8 cellular contexts compared by ENCODE assay signal in genomic region chr13:32428581-32429072, GRCh38. TPM values are rescaled to one million over a fixed set of nuclear protein-coding genes. Genes with fewer than 3 reads are reported as not detected.
DNase-seq lines count a peak whose midpoint lies in the region; ATAC-seq and TF ChIP-seq lines count a peak whose summit lies in the region.

No MANE protein-coding gene starts in this region.

- intact Hi-C loops in dendritic cell treated with granulocyte-macrophage colony-stimulating factor and Interleukin-4, amounts not matched to agents 40 ng/mL and 50 ng/mL, for 4 days (cut with micrococcal nuclease): loop anchor here (1.0 to 5.0 kb wide), 2 partner anchors 109 to 110 kb away; partner anchors contain the start of gene N4BP2L2
- intact Hi-C loops in naive thymus-derived CD4-positive, alpha-beta T cell (cut with micrococcal nuclease): loop anchor here (1.0 to 10.0 kb wide), 9 partner anchors 15 to 1389 kb away; partner anchors contain the start of genes FRY (in 2 of the 2), N4BP2L2 (in 1 of the 2), PDS5B (in 1 of the 2) and RFC3 (in 1 of the 2)

- H3K4me3 Mint-ChIP-seq in dendritic cell treated with granulocyte-macrophage colony-stimulating factor and Interleukin-4, amounts not matched to agents 40 ng/mL and 50 ng/mL, for 4 days: peak overlapping the region; percentile 87
- peak overlapping the region; percentile 80 to 95 (median 92) for H3K4me3 Mint-ChIP-seq in naive thymus-derived CD4-positive, alpha-beta T cell

- no peaks in the 10 kb centered on the region for H3F3A ChIP-seq in DOHH2 (ENCODE audit: control insufficient read depth, insufficient read depth)

- peak overlapping the region; percentile 100 for H3K27ac Mint-ChIP-seq in dendritic cell treated with granulocyte-macrophage colony-stimulating factor and Interleukin-4, amounts not matched to agents 40 ng/mL and 50 ng/mL, for 4 days
- H3K27ac Mint-ChIP-seq in naive thymus-derived CD4-positive, alpha-beta T cell: peak overlapping the region; percentile 81 to 99 (median 95)

- no peaks in the 10 kb centered on the region for H3K79me2 ChIP-seq in DOHH2 (ENCODE audit: control insufficient read depth, low read length)

- H3K27me3 ChIP-seq in DOHH2 (ENCODE audit: control insufficient read depth, low read length) (peaks cover 40% of the 10 kb centered on the region), NT2/D1 (ENCODE audit: insufficient read depth, insufficient read length) (peaks cover 20% of the 10 kb centered on the region)
- no peaks in the 10 kb centered on the region for H3K27me3 ChIP-seq in naive thymus-derived CD4-positive, alpha-beta T cell (ENCODE audit: control insufficient read depth in 2 of 2, insufficient read depth in 2 of 2, low read length in 2 of 2)

- CTCF ChIA-PET in naive thymus-derived CD4-positive, alpha-beta T cell (lab: Charles Lee): interaction anchor here (1.0 to 1.3 kb wide), 2 partner anchors 19 to 153 kb away, joined by 3 to 4 read pairs; no protein-coding TSS in a partner anchor

- peak overlapping the region; percentile 80 for H3K9ac ChIP-seq in NT2/D1 (ENCODE audit: insufficient read length, low read depth)

- H3K4me3 ChIP-seq in DOHH2 (ENCODE audit: low read length) (peak overlapping the region; percentile 74), NT2/D1 (ENCODE audit: insufficient read length, low read depth) (peak overlapping the region; percentile 55)
- peak overlapping the region; percentile 64 for H3K4me3 ChIP-seq in naive thymus-derived CD4-positive, alpha-beta T cell (ENCODE audit: low read length)

- H3K36me3 ChIP-seq in DOHH2 (ENCODE audit: control insufficient read depth, low read length) (no peaks in the 10 kb centered on the region), NT2/D1 (ENCODE audit: insufficient read depth, insufficient read length, low read length) (no peaks in the 10 kb centered on the region)
- H3K36me3 ChIP-seq in naive thymus-derived CD4-positive, alpha-beta T cell (ENCODE audit: control insufficient read depth in 2 of 3, insufficient read depth in 3 of 3, low read length in 3 of 3): peaks cover 0 to 11% (median 0%) of the 10 kb centered on the region in 3 experiments

- peaks cover 20% of the 10 kb centered on the region for H3K4me1 ChIP-seq in DOHH2 (ENCODE audit: control insufficient read depth, low read length)
- no peaks in the 10 kb centered on the region for H3K4me1 ChIP-seq in NT2/D1 (ENCODE audit: insufficient read depth, insufficient read length)
- peaks cover 19 to 20% of the 10 kb centered on the region in 2 donors for H3K4me1 ChIP-seq in naive thymus-derived CD4-positive, alpha-beta T cell (ENCODE audit: control insufficient read depth in 2 of 2, insufficient read depth in 2 of 2, low read length in 2 of 2)

- peaks cover 28% of the 10 kb centered on the region for H3K36me3 Mint-ChIP-seq in dendritic cell treated with granulocyte-macrophage colony-stimulating factor and Interleukin-4, amounts not matched to agents 40 ng/mL and 50 ng/mL, for 4 days (ENCODE audit: low read depth)
- peaks cover 0 to 22% (median 12%) of the 10 kb centered on the region in 5 donors for H3K36me3 Mint-ChIP-seq in naive thymus-derived CD4-positive, alpha-beta T cell

- no peak overlapping the region for H3K27ac ChIP-seq in DOHH2 (ENCODE audit: low read depth, low read length)
- peak overlapping the region; percentile 98 for H3K27ac ChIP-seq in naive thymus-derived CD4-positive, alpha-beta T cell (ENCODE audit: low read depth, low read length)

- no peaks in the 10 kb centered on the region for H3K9me2 ChIP-seq in DOHH2 (replicated peaks; ENCODE audit: control insufficient read depth, low read length)

- DNase-seq in NT2/D1 (ENCODE audit: low read depth, low spot score) (no peak), NCI-H510A treated with DMSO at 0.1 percent for 48 hours (lab: John Stamatoyannopoulos, UW) (no peak), NCI-H446 (lab: John Stamatoyannopoulos, UW) (no peak)
- DNase-seq in naive thymus-derived CD4-positive, alpha-beta T cell: no peak
- DNase-seq in central memory CD4-positive, alpha-beta T cell: no peak
- no peak for DNase-seq in activated effector memory CD4-positive, alpha-beta T cell treated with Interleukin-2 at 50 U/mL for 16 hours

- TF ChIP-seq CTCF in DOHH2 (IDR thresholded peaks at IDR 0.05; ENCODE audit: low read depth, low read length, poor library complexity, severe bottlenecking): no peak

- POLR2A ChIA-PET in naive thymus-derived CD4-positive, alpha-beta T cell (lab: Charles Lee): interaction anchor here (0.6 to 5.5 kb wide), 8 partner anchors 21 to 1115 kb away, joined by 3 to 55 read pairs (median 6); partner anchors contain the start of genes BRCA2, N4BP2L2 and ZAR1L

- H3K9me3 ChIP-seq in DOHH2 (ENCODE audit: control insufficient read depth, insufficient read depth, low read length) (no peaks in the 10 kb centered on the region), NT2/D1 (ENCODE audit: insufficient read depth, low read length) (no peaks in the 10 kb centered on the region)
- no peaks in the 10 kb centered on the region for H3K9me3 ChIP-seq in naive thymus-derived CD4-positive, alpha-beta T cell (ENCODE audit: control insufficient read depth in 2 of 3, low read length in 3 of 3)

- no peaks in the 10 kb centered on the region for H3K27me3 Mint-ChIP-seq in dendritic cell treated with granulocyte-macrophage colony-stimulating factor and Interleukin-4, amounts not matched to agents 40 ng/mL and 50 ng/mL, for 4 days
- no peaks in the 10 kb centered on the region for H3K27me3 Mint-ChIP-seq in naive thymus-derived CD4-positive, alpha-beta T cell

- peaks cover 58% of the 10 kb centered on the region for H3K4me1 Mint-ChIP-seq in dendritic cell treated with granulocyte-macrophage colony-stimulating factor and Interleukin-4, amounts not matched to agents 40 ng/mL and 50 ng/mL, for 4 days (ENCODE audit: low read depth)
- H3K4me1 Mint-ChIP-seq in naive thymus-derived CD4-positive, alpha-beta T cell: peaks cover 29 to 47% (median 42%) of the 10 kb centered on the region in 7 donors

- no peaks in the 10 kb centered on the region for H3K9me3 Mint-ChIP-seq in dendritic cell treated with granulocyte-macrophage colony-stimulating factor and Interleukin-4, amounts not matched to agents 40 ng/mL and 50 ng/mL, for 4 days
- peaks cover 0 to 3% (median 0%) of the 10 kb centered on the region in 11 donors for H3K9me3 Mint-ChIP-seq in naive thymus-derived CD4-positive, alpha-beta T cell

- ATAC-seq in naive thymus-derived CD4-positive, alpha-beta T cell: no peak

- peak overlapping the region; percentile 69 for H3K4me2 ChIP-seq in DOHH2 (ENCODE audit: low read length)

- H4K20me1 ChIP-seq in DOHH2 (ENCODE audit: control insufficient read depth, insufficient read depth, low read depth, low read length): no peaks in the 10 kb centered on the region

RNA-seq across cellular contexts. Expression of gene N4BP2L1, which starts 0.7 kb away (rescaled TPM):
- total RNA-seq in naive thymus-derived CD4-positive, alpha-beta T cell: 10 to 100 TPM; 30.4 to 58.0 (median 47.1) TPM
- polyA plus RNA-seq in naive thymus-derived CD4-positive, alpha-beta T cell: 10 to 100 TPM; 48.3 to 68.8 TPM
